Comparison of ENCODE assay signal across 14 cellular contexts in genomic region chr2:43114210-43114609, GRCh38.
DNase-seq lines count a peak whose midpoint lies in the region; FAIRE-seq and TF ChIP-seq lines count a peak whose summit lies in the region.
"Had no signal": no experiment of that assay in that cellular context is flagged by ENCODE, and none has a peak within 500 bp of the region (broad histone marks: within the 10 kb centered on the region; RNA-seq: fewer than 3 reads in every experiment).

No MANE protein-coding gene starts in this region.

- POLR2A ChIA-PET in endothelial cell of umbilical vein (lab: Charles Lee) = interaction anchor here (0.9 to 1.4 kb wide), 3 partner anchors 28 to 113 kb away, joined by 4 to 5 read pairs (median 4); partner anchors contain the start of gene ZFP36L2
- POLR2A ChIA-PET in CD4-positive, alpha-beta memory T cell (lab: Charles Lee; ENCODE audit: partially characterized antibody) = interaction anchor here (0.9 kb wide), 1 partner anchor 108 kb away, joined by 3 read pairs; no protein-coding TSS in a partner anchor

- peaks cover 16% of the 10 kb centered on the region for H3K9me3 ChIP-seq in left ventricle myocardium inferior (replicated peaks)
- H3K9me3 ChIP-seq in right atrium auricular region = peaks cover 0 to 12% of the 10 kb centered on the region in 2 donors
- H3K9me3 ChIP-seq in endothelial cell of umbilical vein (replicated peaks; ENCODE audit: control insufficient read depth, insufficient read depth, low read length) = no peaks in the 10 kb centered on the region
- peaks cover 0 to 4% (median 0%) of the 10 kb centered on the region in 4 donors for H3K9me3 ChIP-seq in tibial nerve
- H3K9me3 ChIP-seq in CD4-positive, alpha-beta memory T cell (ENCODE audit: control insufficient read depth in 1 of 2, low read length in 2 of 2) = no peaks in the 10 kb centered on the region
- H3K9me3 ChIP-seq: Peyer's patch had no signal

- no peak overlapping the region for H3K4me3 Mint-ChIP-seq in CD4-positive, alpha-beta memory T cell
- no peak overlapping the region for H3K4me3 Mint-ChIP-seq in activated naive CD4-positive, alpha-beta T cell treated with anti-CD3 and anti-CD28 coated beads, Interleukin-2, amount 10 ng/mL, durations not matched to agents 7 days and 5 days

- no peaks in the 10 kb centered on the region for H3K36me3 ChIP-seq in left ventricle myocardium inferior
- H3K36me3 ChIP-seq in right atrium auricular region = no peaks in the 10 kb centered on the region
- H3K36me3 ChIP-seq in endothelial cell of umbilical vein (ENCODE audit: control insufficient read depth in 2 of 2, extremely low read depth in 1 of 2, insufficient read depth in 2 of 2, low read length in 2 of 2) = no peaks in the 10 kb centered on the region
- no peaks in the 10 kb centered on the region for H3K36me3 ChIP-seq in tibial nerve
- H3K36me3 ChIP-seq in CD4-positive, alpha-beta memory T cell (ENCODE audit: insufficient read depth, low read length) = no peaks in the 10 kb centered on the region
- H3K36me3 ChIP-seq: Peyer's patch, upper lobe of right lung, WERI-Rb-1 had no signal

- H3K27me3 Mint-ChIP-seq in CD4-positive, alpha-beta memory T cell = peaks cover 0 to 1% of the 10 kb centered on the region in 2 donors
- peaks cover 13% of the 10 kb centered on the region for H3K27me3 Mint-ChIP-seq in activated naive CD4-positive, alpha-beta T cell treated with anti-CD3 and anti-CD28 coated beads, Interleukin-2, amount 10 ng/mL, durations not matched to agents 7 days and 5 days

- peak overlapping the region; percentile 48 for H3K27ac ChIP-seq in left ventricle myocardium inferior (replicated peaks)
- H3K27ac ChIP-seq in right atrium auricular region = no peak overlapping the region
- H3K27ac ChIP-seq in endothelial cell of umbilical vein (ENCODE audit: insufficient read depth, low read depth, low read length) = peak overlapping the region; percentile 49
- H3K27ac ChIP-seq in tibial nerve = peak overlapping the region in 3 of 4 donors; percentile 23 to 94 (median 78)
- H3K27ac ChIP-seq in CD4-positive, alpha-beta memory T cell (ENCODE audit: low read depth, low read length) = no peak overlapping the region
- H3K27ac ChIP-seq: Peyer's patch, upper lobe of right lung, WERI-Rb-1 had no signal

- peaks cover 36% of the 10 kb centered on the region for H3K4me1 ChIP-seq in left ventricle myocardium inferior
- H3K4me1 ChIP-seq in right atrium auricular region = peaks cover 0 to 29% of the 10 kb centered on the region in 2 donors
- peaks cover 25% of the 10 kb centered on the region for H3K4me1 ChIP-seq in endothelial cell of umbilical vein (ENCODE audit: control insufficient read depth, extremely low read depth, insufficient read depth, low read length)
- peaks cover 0 to 54% (median 31%) of the 10 kb centered on the region in 4 donors for H3K4me1 ChIP-seq in tibial nerve
- no peaks in the 10 kb centered on the region for H3K4me1 ChIP-seq in CD4-positive, alpha-beta memory T cell (ENCODE audit: insufficient read depth, low read length)
- H3K4me1 ChIP-seq: Peyer's patch had no signal

- peak; percentile 99 for FAIRE-seq in endothelial cell of umbilical vein (lab: Jason Lieb, UNC)
- FAIRE-seq: endometrium had no signal

- CTCF ChIA-PET in endothelial cell of umbilical vein (lab: Charles Lee) = interaction anchor here (0.8 to 2.6 kb wide), 14 partner anchors 10 to 139 kb away, joined by 3 to 9 read pairs (median 4); no protein-coding TSS in a partner anchor
- CTCF ChIA-PET in CD4-positive, alpha-beta memory T cell (lab: Charles Lee; ENCODE audit: partially characterized antibody) = interaction anchor here (1.2 kb wide), 1 partner anchor 281 kb away, joined by 3 read pairs; no protein-coding TSS in a partner anchor
- CTCF ChIA-PET in activated naive CD4-positive, alpha-beta T cell treated with anti-CD3 and anti-CD28 coated beads, Interleukin-2, amount 10 ng/mL, durations not matched to agents 7 days and 5 days (lab: Charles Lee) = interaction anchor here (0.6 to 1.6 kb wide), 2 partner anchors 255 to 370 kb away, joined by 3 to 4 read pairs; no protein-coding TSS in a partner anchor

- peaks cover 0 to 10% (median 4%) of the 10 kb centered on the region in 8 donors for H3K9me3 Mint-ChIP-seq in CD4-positive, alpha-beta memory T cell
- H3K9me3 Mint-ChIP-seq in activated naive CD4-positive, alpha-beta T cell treated with anti-CD3 and anti-CD28 coated beads, Interleukin-2, amount 10 ng/mL, durations not matched to agents 7 days and 5 days = no peaks in the 10 kb centered on the region

- no peak overlapping the region for H3K4me3 ChIP-seq in left ventricle myocardium inferior
- no peak overlapping the region for H3K4me3 ChIP-seq in right atrium auricular region
- H3K4me3 ChIP-seq in endothelial cell of umbilical vein (replicated peaks in 1 of 3; ENCODE audit: insufficient read depth in 1 of 3, low read depth in 1 of 3, low read length in 3 of 3) = no peak overlapping the region
- no peak overlapping the region for H3K4me3 ChIP-seq in tibial nerve
- H3K4me3 ChIP-seq in CD4-positive, alpha-beta memory T cell (ENCODE audit: low read length in 2 of 2) = no peak overlapping the region
- H3K4me3 ChIP-seq: Peyer's patch, upper lobe of right lung had no signal

- BruUV-seq in endothelial cell of umbilical vein (replicated peaks; lab: Mats Ljungman, UMichigan) = no TSS peak

- no peak for TF ChIP-seq EP300 in tibial nerve (IDR thresholded peaks at IDR 0.05)

- H3K27me3 ChIP-seq in left ventricle myocardium inferior (ENCODE audit: low read depth) = no peaks in the 10 kb centered on the region
- no peaks in the 10 kb centered on the region for H3K27me3 ChIP-seq in right atrium auricular region
- no peaks in the 10 kb centered on the region for H3K27me3 ChIP-seq in endothelial cell of umbilical vein (ENCODE audit: control insufficient read depth in 2 of 2, insufficient read depth in 2 of 2, low read length in 2 of 2)
- no peaks in the 10 kb centered on the region for H3K27me3 ChIP-seq in tibial nerve
- H3K27me3 ChIP-seq in CD4-positive, alpha-beta memory T cell (ENCODE audit: insufficient read depth, low read length) = no peaks in the 10 kb centered on the region
- H3K27me3 ChIP-seq: Peyer's patch, upper lobe of right lung had no signal

- TF ChIP-seq POLR2A in endothelial cell of umbilical vein (IDR thresholded peaks at IDR 0.05; ENCODE audit: low read depth, low read length) (peak; percentile 47), tibial nerve (IDR thresholded peaks at IDR 0.05) (no peak)

- H3K9ac ChIP-seq in endothelial cell of umbilical vein (replicated peaks; ENCODE audit: extremely low read depth, insufficient read depth, low read length) = no peak overlapping the region

- TF ChIP-seq CTCF in left ventricle myocardium inferior (IDR thresholded peaks at IDR 0.05; ENCODE audit: borderline replicate concordance) (no peak), right atrium auricular region (IDR thresholded peaks at IDR 0.05) (no peak), endothelial cell of umbilical vein (IDR thresholded peaks at IDR 0.05; ENCODE audit: extremely low read depth in 1 of 2, insufficient read depth in 1 of 2, low read depth in 1 of 2, low read length in 2 of 2) (no peak), tibial nerve (IDR thresholded peaks at IDR 0.05) (no peak)

- no peak overlapping the region for H2AFZ ChIP-seq in endothelial cell of umbilical vein (ENCODE audit: low read depth, low read length)

- peak overlapping the region in 1 of 7 donors; percentile 29 for H3K27ac Mint-ChIP-seq in CD4-positive, alpha-beta memory T cell
- no peak overlapping the region for H3K27ac Mint-ChIP-seq in activated naive CD4-positive, alpha-beta T cell treated with anti-CD3 and anti-CD28 coated beads, Interleukin-2, amount 10 ng/mL, durations not matched to agents 7 days and 5 days

- intact Hi-C loops in left ventricle myocardium inferior (cut with micrococcal nuclease) (no loop called here), endothelial cell of umbilical vein (cut with micrococcal nuclease) (loop anchor here (1.0 to 5.0 kb wide), 6 partner anchors 13 to 137 kb away; no protein-coding TSS in a partner anchor)
- intact Hi-C loops in CD4-positive, alpha-beta memory T cell (cut with micrococcal nuclease) = no loop called here

- dilution Hi-C loops in endothelial cell of umbilical vein (cut with MboI; ENCODE audit: extremely low pct_ligation_motif_present, low sequenced_read_pairs) = no loop called here

- H3K79me2 ChIP-seq in endothelial cell of umbilical vein (ENCODE audit: control insufficient read depth, insufficient read depth, low read length) = no peaks in the 10 kb centered on the region

- H3K36me3 Mint-ChIP-seq in CD4-positive, alpha-beta memory T cell = peaks cover 0 to 6% of the 10 kb centered on the region in 2 donors
- H3K36me3 Mint-ChIP-seq in activated naive CD4-positive, alpha-beta T cell treated with anti-CD3 and anti-CD28 coated beads, Interleukin-2, amount 10 ng/mL, durations not matched to agents 7 days and 5 days = peaks cover 1% of the 10 kb centered on the region

- H4K20me1 ChIP-seq in endothelial cell of umbilical vein (replicated peaks; ENCODE audit: control insufficient read depth, extremely low read depth, insufficient read depth, low read length) = no peaks in the 10 kb centered on the region

- H3K9me1 ChIP-seq in endothelial cell of umbilical vein (replicated peaks; ENCODE audit: control insufficient read depth, extremely low read depth, insufficient read depth, low read length) = no peaks in the 10 kb centered on the region

- DNase-seq in left ventricle myocardium inferior = no peak
- DNase-seq in right atrium auricular region (ENCODE audit: low spot score) = no peak
- peak; percentile 24 for DNase-seq in NCI-H524 treated with DMSO at 0.1 percent for 48 hours (lab: John Stamatoyannopoulos, UW)
- peak; percentile 96 for DNase-seq in endothelial cell of umbilical vein (ENCODE audit: low read depth, low spot score)
- no peak for DNase-seq in tibial nerve (ENCODE audit: low spot score in 2 of 2)
- DNase-seq in stimulated activated CD4-positive, alpha-beta T cell treated with anti-CD3 and anti-CD28 coated beads, Interleukin-4, amount 100 ng/mL, for 1 hour = no peak
- DNase-seq in CD4-positive, alpha-beta memory T cell = no peak
- no peak for DNase-seq in activated naive CD4-positive, alpha-beta T cell treated with anti-CD3 and anti-CD28 coated beads, Interleukin-2, amount 10 ng/mL, durations not matched to agents 7 days and 5 days
- DNase-seq: amygdala, NCI-H1930, upper lobe of right lung, WERI-Rb-1 had no signal

- H3K4me2 ChIP-seq in endothelial cell of umbilical vein (ENCODE audit: insufficient read depth, low read length) = peak overlapping the region; percentile 32

- peaks cover 0 to 12% (median 0%) of the 10 kb centered on the region in 4 donors for H3K4me1 Mint-ChIP-seq in CD4-positive, alpha-beta memory T cell
- H3K4me1 Mint-ChIP-seq in activated naive CD4-positive, alpha-beta T cell treated with anti-CD3 and anti-CD28 coated beads, Interleukin-2, amount 10 ng/mL, durations not matched to agents 7 days and 5 days = no peaks in the 10 kb centered on the region

TF ChIP-seq in endothelial cell of umbilical vein, 7 proteins besides CTCF, POLR2A, EP300 and RAD21 (continues in another document):
- TF ChIP-seq EZH2 (IDR thresholded peaks at IDR 0.05; ENCODE audit: borderline replicate concordance, low read depth, low read length, severe bottlenecking) (no peak), JUN (IDR thresholded peaks at IDR 0.05; ENCODE audit: borderline replicate concordance, insufficient read depth, insufficient read length, low read depth) (peak; percentile 71), POLR2AphosphoS5 (IDR thresholded peaks at IDR 0.05; ENCODE audit: insufficient read depth, low read depth, low read length) (peak; percentile 86)

Comparison
In these comparisons a context has a peak if more than half of its experiments do, and no peak if none do; other contexts are left out.
1. H3K27ac ChIP-seq: peak in left ventricle myocardium inferior (single experiment), endothelial cell of umbilical vein (single experiment) and tibial nerve (3 of 4); none in right atrium auricular region (0 of 2) and CD4-positive, alpha-beta memory T cell (single experiment).
2. DNase-seq: peak in NCI-H524 treated with DMSO at 0.1 percent for 48 hours (single experiment) and endothelial cell of umbilical vein (single experiment); none in left ventricle myocardium inferior (single experiment), right atrium auricular region (single experiment), tibial nerve (0 of 2), stimulated activated CD4-positive, alpha-beta T cell treated with anti-CD3 and anti-CD28 coated beads, Interleukin-4, amount 100 ng/mL, for 1 hour (single experiment), CD4-positive, alpha-beta memory T cell (0 of 5) and activated naive CD4-positive, alpha-beta T cell treated with anti-CD3 and anti-CD28 coated beads, Interleukin-2, amount 10 ng/mL, durations not matched to agents 7 days and 5 days (single experiment).